In genomic region chr17:49571764-49572163, GRCh38 we compare ENCODE assay signal across 16 cellular contexts. TPM values are rescaled to one million over a fixed set of nuclear protein-coding genes. Genes with fewer than 3 reads are reported as not detected.
DNase-seq lines count a peak whose midpoint lies in the region; ATAC-seq and TF ChIP-seq lines count a peak whose summit lies in the region.
"Had no signal": no experiment of that assay in that cellular context is flagged by ENCODE, and none has a peak within 500 bp of the region (broad histone marks: within the 10 kb centered on the region; RNA-seq: fewer than 3 reads in every experiment).

No MANE protein-coding gene starts in this region.

- no peak overlapping the region for H3K27ac Mint-ChIP-seq in CD4-positive, alpha-beta T cell
- no peak overlapping the region for H3K27ac Mint-ChIP-seq in activated CD4-positive, alpha-beta memory T cell treated with anti-CD3 and anti-CD28 coated beads for 36 hours
- no peak overlapping the region for H3K27ac Mint-ChIP-seq in HFFc6
- H3K27ac Mint-ChIP-seq: CD14-positive monocyte had no signal

- H3K9me2 ChIP-seq in MM.1S (replicated peaks; ENCODE audit: insufficient read depth, low read length) = no peaks in the 10 kb centered on the region

- peak overlapping the region; percentile 36 for H3K4me3 Mint-ChIP-seq in CD4-positive, alpha-beta T cell
- H3K4me3 Mint-ChIP-seq in activated CD4-positive, alpha-beta memory T cell treated with anti-CD3 and anti-CD28 coated beads for 36 hours = no peak overlapping the region
- no peak overlapping the region for H3K4me3 Mint-ChIP-seq in HFFc6

- WGBS in esophagus muscularis mucosa = 47% methylated on average over 4 of the region's 4 CpGs
- WGBS in sigmoid colon, 2 donors = 34 to 66% methylated on average over 4 of the region's 4 CpGs

- POLR2A ChIA-PET in CD4-positive, alpha-beta T cell (lab: Charles Lee) = interaction anchor here (0.8 kb wide), 1 partner anchor 124 kb away, joined by 3 read pairs; no protein-coding TSS in a partner anchor
- POLR2A ChIA-PET in activated CD4-positive, alpha-beta memory T cell treated with anti-CD3 and anti-CD28 coated beads for 36 hours (lab: Charles Lee) = no interaction called here

- TF ChIP-seq EP300 in esophagus muscularis mucosa (IDR thresholded peaks at IDR 0.05) (no peak), sigmoid colon (IDR thresholded peaks at IDR 0.05) (no peak)

- H3K9ac ChIP-seq in MM.1S (ENCODE audit: low read length) = no peak overlapping the region

- peaks cover 33% of the 10 kb centered on the region for H3K27me3 Mint-ChIP-seq in CD4-positive, alpha-beta T cell
- H3K27me3 Mint-ChIP-seq in activated CD4-positive, alpha-beta memory T cell treated with anti-CD3 and anti-CD28 coated beads for 36 hours = peaks cover 27% of the 10 kb centered on the region
- peaks cover 20% of the 10 kb centered on the region for H3K27me3 Mint-ChIP-seq in HFFc6 (ENCODE audit: insufficient read depth)

- no peak for DNase-seq in CD4-positive, alpha-beta T cell
- no peak for DNase-seq in MM.1S
- no peak for DNase-seq in esophagus muscularis mucosa (ENCODE audit: extremely low spot score)
- no peak for DNase-seq in sigmoid colon
- no peak for DNase-seq in activated CD4-positive, alpha-beta memory T cell treated with anti-CD3 and anti-CD28 coated beads for 36 hours
- no peak for DNase-seq in HFFc6
- DNase-seq in SW480 (ENCODE audit: low spot score) = no peak
- no peak for DNase-seq in stimulated activated CD8-positive, alpha-beta memory T cell treated with anti-CD3 and anti-CD28 coated beads, Interleukin-4, amount 100 ng/mL, for 48 hours
- DNase-seq: EL, NCI-H187, NCI-H69, SHP77 had no signal

- no peak for ATAC-seq in CD4-positive, alpha-beta T cell (ENCODE audit: poor library complexity)

- no peaks in the 10 kb centered on the region for H4K20me1 ChIP-seq in MM.1S (ENCODE audit: insufficient read depth, low read length)

- peaks cover 12% of the 10 kb centered on the region for H3K4me1 Mint-ChIP-seq in CD4-positive, alpha-beta T cell (ENCODE audit: low read depth)
- peaks cover 10% of the 10 kb centered on the region for H3K4me1 Mint-ChIP-seq in activated CD4-positive, alpha-beta memory T cell treated with anti-CD3 and anti-CD28 coated beads for 36 hours (ENCODE audit: low read depth)
- H3K4me1 Mint-ChIP-seq in HFFc6 (ENCODE audit: low read depth) = peaks cover 22% of the 10 kb centered on the region

- H3K9me3 Mint-ChIP-seq in CD4-positive, alpha-beta T cell = no peaks in the 10 kb centered on the region
- H3K9me3 Mint-ChIP-seq in activated CD4-positive, alpha-beta memory T cell treated with anti-CD3 and anti-CD28 coated beads for 36 hours = no peaks in the 10 kb centered on the region
- H3K9me3 Mint-ChIP-seq in HFFc6 = no peaks in the 10 kb centered on the region
- H3K9me3 Mint-ChIP-seq: IgD-negative memory B cell had no signal

- no peak for TF ChIP-seq POLR2A in esophagus muscularis mucosa (IDR thresholded peaks at IDR 0.05; ENCODE audit: low read depth)
- no peak for TF ChIP-seq POLR2A in sigmoid colon (IDR thresholded peaks at IDR 0.05)

- peak overlapping the region; percentile 74; the same call in 1 of the 2 replicates for H3K4me2 ChIP-seq in MM.1S (ENCODE audit: low read depth, low read length)

- no peaks in the 10 kb centered on the region for H3K36me3 ChIP-seq in MM.1S (replicated peaks; ENCODE audit: insufficient read depth, low read length)
- no peaks in the 10 kb centered on the region for H3K36me3 ChIP-seq in esophagus muscularis mucosa
- no peaks in the 10 kb centered on the region for H3K36me3 ChIP-seq in sigmoid colon

- intact Hi-C loops in CD4-positive, alpha-beta T cell (cut with DNase I, micrococcal nuclease) = no loop called here
- intact Hi-C loops in esophagus muscularis mucosa (cut with DNase I) (loop anchor here (2.0 to 10.0 kb wide), 4 partner anchors 123 to 423 kb away; partner anchors contain the start of genes DLX3 and TAC4), sigmoid colon (cut with DNase I) (no loop called here)
- intact Hi-C loops in activated CD4-positive, alpha-beta memory T cell treated with anti-CD3 and anti-CD28 coated beads for 36 hours (cut with micrococcal nuclease) = loop anchor here (2.0 to 5.0 kb wide), 2 partner anchors 191 to 217 kb away; partner anchors contain the start of genes FAM117A and KAT7

- H3K4me1 ChIP-seq in MM.1S (ENCODE audit: low read length) = peaks cover 16% of the 10 kb centered on the region
- peaks cover 23 to 75% (median 63%) of the 10 kb centered on the region in 4 donors for H3K4me1 ChIP-seq in esophagus muscularis mucosa
- H3K4me1 ChIP-seq in sigmoid colon = peaks cover 0 to 57% (median 51%) of the 10 kb centered on the region in 4 donors

- no peak overlapping the region for H3K27ac ChIP-seq in CD4-positive, alpha-beta T cell (ENCODE audit: low read depth, low read length)
- H3K27ac ChIP-seq in MM.1S (ENCODE audit: low read length) (no peak overlapping the region), esophagus muscularis mucosa (replicated peaks in 1 of 4) (peak overlapping the region in 3 of 4 donors; percentile 26 to 84 (median 83)), sigmoid colon (peak overlapping the region; percentile 38 to 96 (median 90))

- H3F3A ChIP-seq in MM.1S (ENCODE audit: insufficient read depth, low read length) = peaks cover 19% of the 10 kb centered on the region

- peaks cover 31% of the 10 kb centered on the region for H3K27me3 ChIP-seq in CD4-positive, alpha-beta T cell (ENCODE audit: control insufficient read depth, insufficient read depth, low read length)
- peaks cover 56% of the 10 kb centered on the region for H3K27me3 ChIP-seq in MM.1S (replicated peaks; ENCODE audit: insufficient read depth, low read length)
- no peaks in the 10 kb centered on the region for H3K27me3 ChIP-seq in esophagus muscularis mucosa
- no peaks in the 10 kb centered on the region for H3K27me3 ChIP-seq in sigmoid colon

- CTCF ChIA-PET in CD4-positive, alpha-beta T cell (lab: Charles Lee) = interaction anchor here (0.6 to 3.2 kb wide), 4 partner anchors 21 to 137 kb away, joined by 3 to 48 read pairs (median 18); partner anchors contain the start of gene SLC35B1
- CTCF ChIA-PET in activated CD4-positive, alpha-beta memory T cell treated with anti-CD3 and anti-CD28 coated beads for 36 hours (lab: Charles Lee) = interaction anchor here (0.8 to 16.8 kb wide), 11 partner anchors 10 to 426 kb away, joined by 3 to 564 read pairs (median 9); partner anchors contain the start of genes SLC35B1 and SPOP

- no peaks in the 10 kb centered on the region for H3K79me2 ChIP-seq in MM.1S (ENCODE audit: low read length)

- no peak for TF ChIP-seq CTCF in CD4-positive, alpha-beta T cell (IDR thresholded peaks at IDR 0.05)
- TF ChIP-seq CTCF in MM.1S (IDR thresholded peaks at IDR 0.05; ENCODE audit: low read length) = no peak
- no peak for TF ChIP-seq CTCF in esophagus muscularis mucosa (IDR thresholded peaks at IDR 0.05)
- no peak for TF ChIP-seq CTCF in sigmoid colon (IDR thresholded peaks at IDR 0.05)
- no peak for TF ChIP-seq CTCF in HFFc6 (IDR thresholded peaks at IDR 0.05)

- H3K36me3 Mint-ChIP-seq in CD4-positive, alpha-beta T cell (ENCODE audit: low read depth) = no peaks in the 10 kb centered on the region
- H3K36me3 Mint-ChIP-seq in activated CD4-positive, alpha-beta memory T cell treated with anti-CD3 and anti-CD28 coated beads for 36 hours = no peaks in the 10 kb centered on the region
- H3K36me3 Mint-ChIP-seq in HFFc6 (ENCODE audit: low read depth) = no peaks in the 10 kb centered on the region
- H3K36me3 Mint-ChIP-seq: CD14-positive monocyte, IgD-negative memory B cell had no signal

- H2AFZ ChIP-seq in MM.1S (ENCODE audit: low read length) = no peak overlapping the region

- H3K4me3 ChIP-seq in MM.1S (ENCODE audit: low read length) (no peak overlapping the region), esophagus muscularis mucosa (no peak overlapping the region), sigmoid colon (no peak overlapping the region)

- no peaks in the 10 kb centered on the region for H3K9me3 ChIP-seq in CD4-positive, alpha-beta T cell (ENCODE audit: control insufficient read depth, low read length)
- H3K9me3 ChIP-seq in MM.1S (replicated peaks; ENCODE audit: insufficient read depth, low read length) (no peaks in the 10 kb centered on the region), esophagus muscularis mucosa (no peaks in the 10 kb centered on the region), sigmoid colon (no peaks in the 10 kb centered on the region)
- H3K9me3 ChIP-seq: Caco-2 had no signal

RNA-seq across cellular contexts. Expression of gene NXPH3, which starts 3.9 kb away (rescaled TPM):
- not detected for total RNA-seq in CD4-positive, alpha-beta T cell
- 10 to 100 TPM; 12.6 to 37.8 (median 21.2) TPM for total RNA-seq in esophagus muscularis mucosa
- total RNA-seq in sigmoid colon = 10 to 100 TPM; 20.2 to 32.6 (median 21.9) TPM
- polyA plus RNA-seq in sigmoid colon = 1 to 10 TPM in 2 of 3 donors, under 1 TPM in 1; 0.23 to 2.4 (median 2.1) TPM
- under 1 TPM in 1 of 2 experiments, not detected in 1; 0.10 TPM for total RNA-seq in activated CD4-positive, alpha-beta memory T cell treated with anti-CD3 and anti-CD28 coated beads for 36 hours
- 1 to 10 TPM in 5 of 6 experiments, under 1 TPM in 1; 0.59 to 2.3 (median 1.5) TPM for total RNA-seq in HFFc6 (2021; fragmentation: NEBNext Ultra II Directional; extraction: Animal tissue kit (Norgen Biotek cat#: 25700))
- total RNA-seq: OCI-LY7 had no signal
- polyA plus RNA-seq: CD14-positive monocyte, IgD-negative memory B cell had no signal

Comparison
In these comparisons a context has a peak if more than half of its experiments do, and no peak if none do; other contexts are left out.
1. H3K27ac ChIP-seq: peak in esophagus muscularis mucosa (3 of 4) and sigmoid colon (4 of 4); none in CD4-positive, alpha-beta T cell (single experiment) and MM.1S (single experiment).
2. RNA of gene NXPH3, which starts 3.9 kb away (total RNA-seq): 20.2 to 32.6 TPM in sigmoid colon and 12.6 to 37.8 TPM in esophagus muscularis mucosa; 0.59 to 2.3 TPM in HFFc6, 0.10 TPM in activated CD4-positive, alpha-beta memory T cell treated with anti-CD3 and anti-CD28 coated beads for 36 hours and not detected in CD4-positive, alpha-beta T cell; every median in the first group is over 4 times any median in the second.
3. intact Hi-C loops: an anchor here in esophagus muscularis mucosa (2.0 to 10.0 kb wide) and activated CD4-positive, alpha-beta memory T cell treated with anti-CD3 and anti-CD28 coated beads for 36 hours (2.0 to 5.0 kb wide); none called in CD4-positive, alpha-beta T cell and sigmoid colon.